Comparison of ENCODE assay signal across 17 cellular contexts in genomic region chr13:39402221-39402620, GRCh38.
A peak's percentile ranks its signal among the peaks of the same experiment; 100 is the strongest.
DNase-seq lines count a peak whose midpoint lies in the region; TF ChIP-seq lines count a peak whose summit lies in the region.
"Had no signal": no experiment of that assay in that cellular context is flagged by ENCODE, and none has a peak within 500 bp of the region (broad histone marks: within the 10 kb centered on the region; RNA-seq: fewer than 3 reads in every experiment).

No MANE protein-coding gene starts in this region.

- H2BK12ac ChIP-seq in mesenchymal stem cell (ENCODE audit: low read length in 2 of 2) (no peak overlapping the region), H9 (ENCODE audit: insufficient read length, low read depth, low read length) (no peak overlapping the region)

- CTCF ChIA-PET in A673 (lab: Charles Lee) = no interaction called here

- H2AK5ac ChIP-seq in mesenchymal stem cell (ENCODE audit: low read length, severe bottlenecking) = no peak overlapping the region
- H2AK5ac ChIP-seq in H9 (ENCODE audit: insufficient read length, low read length) = no peak overlapping the region

- H3K4ac ChIP-seq in mesenchymal stem cell (ENCODE audit: low read depth in 1 of 2, low read length in 2 of 2) = no peak overlapping the region
- H3K4ac ChIP-seq in H9 (ENCODE audit: low read depth, low read length) = no peak overlapping the region

- no peak overlapping the region for H4K5ac ChIP-seq in H9 (ENCODE audit: insufficient read length, low read depth, low read length)

- H3K18ac ChIP-seq in mesenchymal stem cell (ENCODE audit: low read depth in 1 of 2, low read length in 2 of 2) (no peak overlapping the region), H9 (ENCODE audit: insufficient read length, low read depth, low read length) (no peak overlapping the region)

- H3K4me1 Mint-ChIP-seq in neural progenitor cell (peaks cover 59% of the 10 kb centered on the region), H9 (peaks cover 20 to 23% of the 10 kb centered on the region in 2 experiments)

- DNase-seq in A673 (ENCODE audit: low spot score) (no peak), OCI-M1 (lab: John Stamatoyannopoulos, UW) (peak; percentile 53), mesenchymal stem cell (no peak), neural progenitor cell (ENCODE audit: low spot score) (no peak), AG08396 (ENCODE audit: low spot score) (no peak), NCI-H345 (lab: John Stamatoyannopoulos, UW) (no peak), H9 (no peak), uterus (no peak)
- DNase-seq: 8988T; AML-193; CD4-positive, alpha-beta T cell; DMS153; DMS79; GDM1; GOT3; H7 had no signal

- no peak for TF ChIP-seq CTCF in A673 (conservative IDR thresholded peaks at IDR 0.05; ENCODE audit: low read depth, low read length)
- no peak for TF ChIP-seq CTCF in neural progenitor cell (IDR thresholded peaks at IDR 0.05)
- TF ChIP-seq CTCF in H9 (conservative IDR thresholded peaks at IDR 0.05) = no peak
- TF ChIP-seq CTCF in uterus (IDR thresholded peaks at IDR 0.05) = no peak

- no peaks in the 10 kb centered on the region for H3K23me2 ChIP-seq in H9 (ENCODE audit: insufficient read length, low read depth, low read length, poor library complexity, severe bottlenecking)

- no peak overlapping the region for H2BK120ac ChIP-seq in mesenchymal stem cell (ENCODE audit: low read depth, low read length)
- H2BK120ac ChIP-seq in H9 (ENCODE audit: low read depth, low read length, poor library complexity, severe bottlenecking) = no peak overlapping the region

- H3K9me3 ChIP-seq in A673 (ENCODE audit: low read depth, low read length, poor library complexity, severe bottlenecking) = no peaks in the 10 kb centered on the region
- H3K9me3 ChIP-seq in mesenchymal stem cell (ENCODE audit: control insufficient read depth, low read length) = no peaks in the 10 kb centered on the region
- H3K9me3 ChIP-seq in neural progenitor cell (ENCODE audit: low read depth) = no peaks in the 10 kb centered on the region
- no peaks in the 10 kb centered on the region for H3K9me3 ChIP-seq in H9 (ENCODE audit: control insufficient read depth, low read depth, low read length)
- H3K9me3 ChIP-seq in uterus = no peaks in the 10 kb centered on the region

- H3K79me1 ChIP-seq in mesenchymal stem cell (replicated peaks; ENCODE audit: low read length, poor library complexity, severe bottlenecking) (peaks cover 11% of the 10 kb centered on the region), H9 (ENCODE audit: insufficient read depth, low read depth, low read length, poor library complexity, severe bottlenecking) (no peaks in the 10 kb centered on the region)

- POLR2A ChIA-PET in A673 (lab: Charles Lee; ENCODE audit: low non-redundant PET) = no interaction called here

- H3K36me3 ChIP-seq in A673 (ENCODE audit: insufficient read depth, low read length, poor library complexity, severe bottlenecking) (no peaks in the 10 kb centered on the region), mesenchymal stem cell (ENCODE audit: control insufficient read depth in 1 of 2, insufficient read depth in 2 of 2, low read depth in 1 of 2, low read length in 2 of 2) (no peaks in the 10 kb centered on the region), neural progenitor cell (no peaks in the 10 kb centered on the region), uterus (no peaks in the 10 kb centered on the region)

- peak overlapping the region; percentile 25 for H2BK5ac ChIP-seq in mesenchymal stem cell (ENCODE audit: low read depth, low read length, poor library complexity, severe bottlenecking)
- no peak overlapping the region for H2BK5ac ChIP-seq in H9 (ENCODE audit: insufficient read length, low read length)

- H2AFZ ChIP-seq in mesenchymal stem cell (ENCODE audit: low read depth, low read length) (no peak overlapping the region), neural progenitor cell (replicated peaks) (no peak overlapping the region), H9 (ENCODE audit: low read length) (no peak overlapping the region)

- H3K36me3 Mint-ChIP-seq in neural progenitor cell (peaks cover 8% of the 10 kb centered on the region), H9 (ENCODE audit: insufficient read depth in 1 of 3, low read depth in 3 of 3) (no peaks in the 10 kb centered on the region)

- no peak overlapping the region for H3T11ph ChIP-seq in H9 (ENCODE audit: low read length)

- H4K91ac ChIP-seq in mesenchymal stem cell (ENCODE audit: low read length) = no peak overlapping the region
- H4K91ac ChIP-seq in H9 (ENCODE audit: insufficient read length, low read depth, low read length) = no peak overlapping the region

- H3K27me3 ChIP-seq in A673 (replicated peaks; ENCODE audit: insufficient read depth, low read depth, low read length, poor library complexity) (no peaks in the 10 kb centered on the region), mesenchymal stem cell (ENCODE audit: control insufficient read depth in 1 of 2, insufficient read depth in 1 of 2, low read length in 2 of 2) (no peaks in the 10 kb centered on the region), neural progenitor cell (peaks cover 4% of the 10 kb centered on the region), H9 (ENCODE audit: insufficient read depth, low read length) (no peaks in the 10 kb centered on the region; the same call in 1 of the 2 replicates), uterus (no peaks in the 10 kb centered on the region)

- H3F3A ChIP-seq in neural progenitor cell (ENCODE audit: low read depth) = no peaks in the 10 kb centered on the region

- H3K56ac ChIP-seq in H9 (ENCODE audit: insufficient read length, low read depth, low read length) = no peak overlapping the region

- H4K8ac ChIP-seq in mesenchymal stem cell (ENCODE audit: low read length) (no peak overlapping the region), H9 (replicated peaks; ENCODE audit: insufficient read length, low read depth, low read length) (no peak overlapping the region)

- H3K9me3 Mint-ChIP-seq in neural progenitor cell = peaks cover 7% of the 10 kb centered on the region
- no peaks in the 10 kb centered on the region for H3K9me3 Mint-ChIP-seq in H9
- H3K9me3 Mint-ChIP-seq: CD4-positive, alpha-beta T cell had no signal

- BruUV-seq in A673 (replicated peaks; lab: Mats Ljungman, UMichigan) = no TSS peak

- H2BK15ac ChIP-seq in mesenchymal stem cell (ENCODE audit: low read depth, poor library complexity, severe bottlenecking) = no peak overlapping the region
- no peak overlapping the region for H2BK15ac ChIP-seq in H9 (ENCODE audit: low read depth, low read length)

- no peak overlapping the region for H3K4me3 Mint-ChIP-seq in neural progenitor cell
- no peak overlapping the region for H3K4me3 Mint-ChIP-seq in H9
- H3K4me3 Mint-ChIP-seq: CD4-positive, alpha-beta T cell had no signal

- no peak overlapping the region for H3K23ac ChIP-seq in mesenchymal stem cell (ENCODE audit: low read length in 2 of 2)
- no peak overlapping the region for H3K23ac ChIP-seq in H9 (ENCODE audit: insufficient read length, low read depth, low read length)

- H3K79me2 ChIP-seq in neural progenitor cell (ENCODE audit: low read depth) (no peaks in the 10 kb centered on the region), H9 (ENCODE audit: insufficient read depth, low read length) (no peaks in the 10 kb centered on the region)

- H3K27me3 Mint-ChIP-seq in neural progenitor cell (ENCODE audit: insufficient read depth, low read depth) (no peaks in the 10 kb centered on the region), H9 (ENCODE audit: low read depth) (peaks cover 39% of the 10 kb centered on the region)

- H3K9ac ChIP-seq in mesenchymal stem cell (ENCODE audit: low read length) (no peak overlapping the region), neural progenitor cell (no peak overlapping the region), H9 (ENCODE audit: extremely low read depth, insufficient read length, low read length) (no peak overlapping the region)

- H3K4me3 ChIP-seq in A673 (ENCODE audit: low read depth, low read length, poor library complexity, severe bottlenecking) (no peak overlapping the region), mesenchymal stem cell (ENCODE audit: insufficient read depth in 1 of 2, low read depth in 1 of 2, low read length in 2 of 2) (no peak overlapping the region), neural progenitor cell (no peak overlapping the region), uterus (no peak overlapping the region)

- H3K4me2 ChIP-seq in mesenchymal stem cell (ENCODE audit: low read length, poor library complexity, severe bottlenecking) (no peak overlapping the region), neural progenitor cell (no peak overlapping the region), H9 (ENCODE audit: insufficient read depth, insufficient read length, low read length) (no peak overlapping the region)

- no peak overlapping the region for H3K14ac ChIP-seq in mesenchymal stem cell (ENCODE audit: low read length in 2 of 2)
- no peak overlapping the region for H3K14ac ChIP-seq in H9 (ENCODE audit: insufficient read depth, low read length)

- no peak for TF ChIP-seq POLR2A in uterus (IDR thresholded peaks at IDR 0.05)

- no peak overlapping the region for H2BK20ac ChIP-seq in H9 (ENCODE audit: low read depth, low read length, poor library complexity, severe bottlenecking)

- 100% methylated on average over 1 of the region's 1 CpG for WGBS in mesenchymal stem cell
- no CpG with 5 or more reads among the region's 1 CpG for WGBS in H9 (ENCODE audit: extremely low coverage, insufficient read length, low lambda C conversion rate)

- H4K20me1 ChIP-seq in neural progenitor cell (ENCODE audit: low read depth) = no peaks in the 10 kb centered on the region
- H4K20me1 ChIP-seq in H9 (ENCODE audit: control insufficient read depth, insufficient read depth, insufficient read length) = no peaks in the 10 kb centered on the region

- H3K27ac Mint-ChIP-seq in neural progenitor cell (peak overlapping the region; percentile 31), H9 (no peak overlapping the region)
- H3K27ac Mint-ChIP-seq: CD4-positive, alpha-beta T cell had no signal

- intact Hi-C loops in A673 (cut with micrococcal nuclease; ENCODE audit: unreplicated experiment) = no loop called here
- intact Hi-C loops in uterus (cut with DNase I; ENCODE audit: low total_unique reads) = no loop called here

- H3K27ac ChIP-seq in A673 (ENCODE audit: low read depth, low read length, poor library complexity, severe bottlenecking) (peak overlapping the region; percentile 62), mesenchymal stem cell (ENCODE audit: low read length, poor library complexity, severe bottlenecking) (no peak overlapping the region), neural progenitor cell (no peak overlapping the region), H9 (ENCODE audit: insufficient read length, low read depth, low read length) (no peak overlapping the region), uterus (no peak overlapping the region)
- H3K27ac ChIP-seq: C4-2B had no signal

- H3K4me1 ChIP-seq in A673 (ENCODE audit: insufficient read depth, low read length, poor library complexity, severe bottlenecking) = peaks cover 73% of the 10 kb centered on the region
- H3K4me1 ChIP-seq in mesenchymal stem cell (ENCODE audit: control insufficient read depth, insufficient read depth, low read depth, low read length) = peaks cover 2% of the 10 kb centered on the region
- H3K4me1 ChIP-seq in neural progenitor cell = peaks cover 16% of the 10 kb centered on the region
- peaks cover 7% of the 10 kb centered on the region; the same call in 1 of the 2 replicates for H3K4me1 ChIP-seq in H9 (ENCODE audit: insufficient read depth, low read length)
- H3K4me1 ChIP-seq in uterus = peaks cover 0 to 3% of the 10 kb centered on the region in 2 donors
